In genomic region chr21:44800103-44800502, GRCh38 we compare ENCODE assay signal across 8 cellular contexts. TPM values are rescaled to one million over a fixed set of nuclear protein-coding genes. Genes with fewer than 3 reads are reported as not detected.
DNase-seq lines count a peak whose midpoint lies in the region; TF ChIP-seq lines count a peak whose summit lies in the region.

No MANE protein-coding gene starts in this region.

- intact Hi-C loops in sigmoid colon (cut with DNase I): loop anchor here (5.0 kb wide), 2 partner anchors 67 to 132 kb away; no protein-coding TSS in a partner anchor

- DNase-seq in stimulated activated CD4-positive, alpha-beta T cell treated with anti-CD3 and anti-CD28 coated beads, Interleukin-15, amount 100 ng/mL, for 24 hours: peak; percentile 31
- no peak for DNase-seq in stimulated activated CD4-positive, alpha-beta T cell treated with anti-CD3 and anti-CD28 coated beads, Interleukin-12 subunit alpha, Interleukin-12 subunit beta, amount 100 ng/mL, for 4 hours
- DNase-seq in SK-N-DZ (ENCODE audit: low spot score) (peak; percentile 36), epithelial cell of esophagus (ENCODE audit: low read depth) (peak; percentile 74), sigmoid colon (no peak), cortex of kidney (lab: John Stamatoyannopoulos, UW) (no peak), NCI-H1105 treated with DMSO at 0.1 percent for 48 hours (lab: John Stamatoyannopoulos, UW) (no peak), putamen (ENCODE audit: low spot score) (no peak)

- TF ChIP-seq CTCF in epithelial cell of esophagus (IDR thresholded peaks at IDR 0.05; ENCODE audit: insufficient read depth, low read depth, low read length, missing control alignments): peak; percentile 70
- TF ChIP-seq CTCF in sigmoid colon (IDR thresholded peaks at IDR 0.05): peak in 3 of 4 experiments; percentile 24 to 42 (median 39)

- no peaks in the 10 kb centered on the region for H3K9me3 ChIP-seq in sigmoid colon

- no peaks in the 10 kb centered on the region for H3K27me3 ChIP-seq in sigmoid colon

- H3K4me1 ChIP-seq in sigmoid colon: peaks cover 0 to 38% (median 25%) of the 10 kb centered on the region in 4 donors

- no peak for TF ChIP-seq EP300 in sigmoid colon (IDR thresholded peaks at IDR 0.05)

- H3K27ac ChIP-seq in sigmoid colon: no peak overlapping the region

- H3K4me3 ChIP-seq in epithelial cell of esophagus (ENCODE audit: low read length) (peak overlapping the region; percentile 89), sigmoid colon (peak overlapping the region in 1 of 4 donors; percentile 79)

- WGBS in sigmoid colon, 2 donors: 26 to 57% methylated on average over 12 of the region's 12 CpGs

- TF ChIP-seq POLR2A in sigmoid colon (IDR thresholded peaks at IDR 0.05): no peak

- H3K36me3 ChIP-seq in sigmoid colon: peaks cover 0 to 22% (median 3%) of the 10 kb centered on the region in 4 donors

RNA-seq across cellular contexts. Expression of gene UBE2G2, which starts 1.5 kb away (rescaled TPM):
- 67.0 and 82.2 TPM in 2 replicates for polyA plus RNA-seq in SK-N-DZ (2014; cell fraction: cytosol; rRNA removed)
- polyA plus RNA-seq in SK-N-DZ (2014; cell fraction: nucleus; rRNA removed): 61.5 and 95.7 TPM in 2 replicates
- 100 to 1,000 TPM in 1 of 4 donors, 10 to 100 TPM in 3; 51.5 to 101 (median 63.1) TPM for total RNA-seq in sigmoid colon
- 10 to 100 TPM; 21.6 to 45.8 (median 22.7) TPM for polyA plus RNA-seq in sigmoid colon

RNA-seq across cellular contexts. Expression of gene SUMO3, which starts 17.8 kb away (rescaled TPM):
- polyA plus RNA-seq in SK-N-DZ (2014; cell fraction: cytosol; rRNA removed): 59.1 and 62.5 TPM in 2 replicates
- 17.8 and 27.2 TPM in 2 replicates for polyA plus RNA-seq in SK-N-DZ (2014; cell fraction: nucleus; rRNA removed)
- total RNA-seq in sigmoid colon: 10 to 100 TPM; 52.4 to 60.1 (median 57.9) TPM
- 100 to 1,000 TPM in 2 of 3 donors, 10 to 100 TPM in 1; 67.8 to 104 (median 103) TPM for polyA plus RNA-seq in sigmoid colon

Comparison
In these comparisons a context has a peak if more than half of its experiments do, and no peak if none do; other contexts are left out.
1. DNase-seq: peak in stimulated activated CD4-positive, alpha-beta T cell treated with anti-CD3 and anti-CD28 coated beads, Interleukin-15, amount 100 ng/mL, for 24 hours (single experiment), SK-N-DZ (single experiment) and epithelial cell of esophagus (single experiment); none in stimulated activated CD4-positive, alpha-beta T cell treated with anti-CD3 and anti-CD28 coated beads, Interleukin-12 subunit alpha, Interleukin-12 subunit beta, amount 100 ng/mL, for 4 hours (single experiment), sigmoid colon (single experiment), cortex of kidney (single experiment), NCI-H1105 treated with DMSO at 0.1 percent for 48 hours (single experiment) and putamen (single experiment).